26 cellular contexts compared by ENCODE assay signal in the genomic region with DNA sequence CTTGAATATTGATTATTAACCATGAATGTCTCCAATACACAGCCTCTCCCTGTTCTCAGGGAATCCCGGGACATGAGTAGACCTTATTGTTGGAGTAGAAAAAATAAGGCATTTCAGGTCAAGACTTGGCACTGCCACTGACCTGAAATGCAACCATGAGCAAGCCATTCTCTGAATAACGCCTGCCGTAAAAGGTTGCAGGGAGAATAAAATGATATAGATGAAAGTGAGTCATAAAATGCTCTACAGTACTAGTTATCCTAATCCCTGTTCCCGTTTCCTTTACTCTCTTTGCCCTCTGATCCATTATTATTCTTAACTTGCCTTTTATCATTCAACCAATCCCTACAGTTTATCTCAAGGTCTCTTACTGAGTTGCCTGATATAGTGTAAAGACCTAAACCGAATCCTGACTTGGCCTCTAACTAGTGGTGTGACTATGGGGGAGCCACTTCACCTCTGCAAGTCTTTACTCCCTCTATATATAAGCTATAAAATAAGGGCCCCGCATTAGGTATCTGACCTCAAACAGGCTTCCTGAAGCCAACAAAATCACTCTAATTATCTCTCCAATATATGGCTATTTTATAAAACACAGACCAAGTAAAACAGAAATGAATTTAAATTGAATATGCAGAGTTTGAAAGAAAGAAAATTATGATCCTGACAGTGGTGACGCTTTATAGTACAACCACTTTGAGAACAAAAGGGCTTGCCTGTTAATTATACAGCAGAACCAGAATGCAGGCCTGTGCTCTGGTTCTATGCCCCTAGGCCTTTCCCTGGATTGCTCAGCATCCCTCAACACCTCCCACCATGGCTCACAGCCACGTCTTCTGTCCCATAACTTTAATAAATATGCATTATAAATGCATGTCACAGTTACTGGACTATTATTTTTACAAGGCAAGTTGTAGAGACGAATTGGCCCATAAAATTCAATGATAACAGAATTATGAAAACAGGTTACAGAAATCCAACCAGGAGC.
DNase-seq lines count a peak whose midpoint lies in the region; ATAC-seq, FAIRE-seq and TF ChIP-seq lines count a peak whose summit lies in the region.
"Had no signal": no experiment of that assay in that cellular context is flagged by ENCODE, and none has a peak within 500 bp of the region (broad histone marks: within the 10 kb centered on the region; RNA-seq: fewer than 3 reads in every experiment).

No MANE protein-coding gene starts in this region.

- H3K27ac ChIP-seq in A673 (ENCODE audit: low read depth, low read length, poor library complexity, severe bottlenecking), result no peak overlapping the region
- H3K27ac ChIP-seq: HL-60, KMS-11 had no signal

- no peaks in the 10 kb centered on the region for H3K27me3 Mint-ChIP-seq in T-helper 17 cell
- H3K27me3 Mint-ChIP-seq in stimulated activated memory B cell treated with anti-CD40 and anti-IgM and Interleukin-4, amounts not matched to agents 10 μg/mL and 1 μg/mL and 100 μg/mL, for 72 hours, result no peaks in the 10 kb centered on the region
- H3K27me3 Mint-ChIP-seq: activated CD4-positive, alpha-beta T cell treated with anti-CD3 and anti-CD28 coated beads for 36 hours; activated naive CD8-positive, alpha-beta T cell treated with anti-CD3 and anti-CD28 coated beads, Interleukin-2, amount 10 ng/mL, durations not matched to agents 7 days and 5 days; central memory CD8-positive, alpha-beta T cell; naive thymus-derived CD8-positive, alpha-beta T cell had no signal

- H3K9me3 ChIP-seq in BE2C (no peaks in the 10 kb centered on the region), T-helper 17 cell (ENCODE audit: control insufficient read depth, low read length, poor library complexity, severe bottlenecking) (no peaks in the 10 kb centered on the region), A673 (ENCODE audit: low read depth, low read length, poor library complexity, severe bottlenecking) (no peaks in the 10 kb centered on the region)

- ATAC-seq in T-helper 17 cell, result no peak
- no peak for ATAC-seq in stimulated activated memory B cell treated with anti-CD40 and anti-IgM and Interleukin-4, amounts not matched to agents 10 μg/mL and 1 μg/mL and 100 μg/mL, for 72 hours
- ATAC-seq: activated CD4-positive, alpha-beta T cell treated with anti-CD3 and anti-CD28 coated beads for 36 hours; naive thymus-derived CD8-positive, alpha-beta T cell had no signal

- CTCF ChIA-PET in HEK293T (lab: Yijun Ruan, JAX) (no interaction called here), A673 (lab: Charles Lee) (no interaction called here)

- peaks cover 12% of the 10 kb centered on the region for H3K4me1 Mint-ChIP-seq in T-helper 17 cell
- H3K4me1 Mint-ChIP-seq in stimulated activated memory B cell treated with anti-CD40 and anti-IgM and Interleukin-4, amounts not matched to agents 10 μg/mL and 1 μg/mL and 100 μg/mL, for 72 hours, result no peaks in the 10 kb centered on the region
- H3K4me1 Mint-ChIP-seq: activated naive CD8-positive, alpha-beta T cell treated with anti-CD3 and anti-CD28 coated beads, Interleukin-2, amount 10 ng/mL, durations not matched to agents 7 days and 5 days had no signal

- no peak for FAIRE-seq in RCC 7860 (lab: Jason Lieb, UNC)

- BruUV-seq in A673 (replicated peaks; lab: Mats Ljungman, UMichigan), result no TSS peak

- DNase-seq in BE2C, result peak; percentile 50
- DNase-seq in HEK293T (ENCODE audit: extremely low spot score), result no peak
- no peak for DNase-seq in T-helper 17 cell
- DNase-seq in islet precursor cell, result peak; percentile 76
- DNase-seq in A673 (ENCODE audit: low spot score), result no peak
- no peak for DNase-seq in stimulated activated CD4-positive, alpha-beta T cell treated with anti-CD3 and anti-CD28 coated beads, Interleukin-15, amount 100 ng/mL, for 24 hours
- no peak for DNase-seq in RCC 7860 (ENCODE audit: low spot score)
- DNase-seq: activated CD4-positive, alpha-beta T cell treated with anti-CD3 and anti-CD28 coated beads for 36 hours; activated CD8-positive, alpha-beta memory T cell treated with anti-CD3 and anti-CD28 coated beads for 24 hours; activated gamma-delta T cell; activated naive CD8-positive, alpha-beta T cell treated with anti-CD3 and anti-CD28 coated beads, Interleukin-2, amount 10 ng/mL, durations not matched to agents 7 days and 5 days; COR-L47; dermis blood vessel endothelial cell; DMS79; hippocampal formation; midbrain; naive thymus-derived CD8-positive, alpha-beta T cell; NCI-H1694; NCI-H526; RPMI8226; T-helper 2 cell; trophoblast cell had no signal

- no peak overlapping the region for H3K4me3 Mint-ChIP-seq in T-helper 17 cell
- no peak overlapping the region for H3K4me3 Mint-ChIP-seq in stimulated activated memory B cell treated with anti-CD40 and anti-IgM and Interleukin-4, amounts not matched to agents 10 μg/mL and 1 μg/mL and 100 μg/mL, for 72 hours
- H3K4me3 Mint-ChIP-seq: activated CD4-positive, alpha-beta T cell treated with anti-CD3 and anti-CD28 coated beads for 36 hours; activated naive CD8-positive, alpha-beta T cell treated with anti-CD3 and anti-CD28 coated beads, Interleukin-2, amount 10 ng/mL, durations not matched to agents 7 days and 5 days; central memory CD8-positive, alpha-beta T cell; naive thymus-derived CD8-positive, alpha-beta T cell had no signal

- H3K36me3 ChIP-seq in BE2C (no peaks in the 10 kb centered on the region), A673 (ENCODE audit: insufficient read depth, low read length, poor library complexity, severe bottlenecking) (no peaks in the 10 kb centered on the region)

- H3K4me1 ChIP-seq in BE2C, result no peaks in the 10 kb centered on the region; the same call in 1 of the 2 replicates
- peaks cover 6% of the 10 kb centered on the region for H3K4me1 ChIP-seq in A673 (ENCODE audit: insufficient read depth, low read length, poor library complexity, severe bottlenecking)

- POLR2A ChIA-PET in HEK293T (lab: Yijun Ruan, JAX) (no interaction called here), A673 (lab: Charles Lee; ENCODE audit: low non-redundant PET) (no interaction called here)

- no peak overlapping the region for H3K4me3 ChIP-seq in BE2C (ENCODE audit: low read depth, low read length)
- no peak overlapping the region for H3K4me3 ChIP-seq in A673 (ENCODE audit: low read depth, low read length, poor library complexity, severe bottlenecking)

- TF ChIP-seq CTCF in BE2C (IDR thresholded peaks at IDR 0.05; ENCODE audit: low read depth, low read length) (no peak), A673 (conservative IDR thresholded peaks at IDR 0.05; ENCODE audit: low read depth, low read length) (no peak)

- no peaks in the 10 kb centered on the region for H3K9me3 Mint-ChIP-seq in stimulated activated memory B cell treated with anti-CD40 and anti-IgM and Interleukin-4, amounts not matched to agents 10 μg/mL and 1 μg/mL and 100 μg/mL, for 72 hours
- H3K9me3 Mint-ChIP-seq: activated naive CD8-positive, alpha-beta T cell treated with anti-CD3 and anti-CD28 coated beads, Interleukin-2, amount 10 ng/mL, durations not matched to agents 7 days and 5 days; central memory CD8-positive, alpha-beta T cell; naive thymus-derived CD8-positive, alpha-beta T cell had no signal

- H3K36me3 Mint-ChIP-seq in T-helper 17 cell (ENCODE audit: low read depth), result peaks cover 19% of the 10 kb centered on the region
- H3K36me3 Mint-ChIP-seq in stimulated activated memory B cell treated with anti-CD40 and anti-IgM and Interleukin-4, amounts not matched to agents 10 μg/mL and 1 μg/mL and 100 μg/mL, for 72 hours, result peaks cover 49% of the 10 kb centered on the region

- H3K27me3 ChIP-seq in BE2C (no peaks in the 10 kb centered on the region), A673 (replicated peaks; ENCODE audit: insufficient read depth, low read depth, low read length, poor library complexity) (no peaks in the 10 kb centered on the region)

- intact Hi-C loops in A673 (cut with micrococcal nuclease; ENCODE audit: unreplicated experiment), result no loop called here

- peak overlapping the region; percentile 56 for H3K27ac Mint-ChIP-seq in T-helper 17 cell
- H3K27ac Mint-ChIP-seq in stimulated activated memory B cell treated with anti-CD40 and anti-IgM and Interleukin-4, amounts not matched to agents 10 μg/mL and 1 μg/mL and 100 μg/mL, for 72 hours, result no peak overlapping the region
- H3K27ac Mint-ChIP-seq: activated CD4-positive, alpha-beta T cell treated with anti-CD3 and anti-CD28 coated beads for 36 hours; activated naive CD8-positive, alpha-beta T cell treated with anti-CD3 and anti-CD28 coated beads, Interleukin-2, amount 10 ng/mL, durations not matched to agents 7 days and 5 days; naive thymus-derived CD8-positive, alpha-beta T cell had no signal

TF ChIP-seq in HEK293T, 16 proteins besides CTCF, POLR2A, EP300 and RAD21:
- no peak for TF ChIP-seq HDGF (IDR thresholded peaks at IDR 0.05; ENCODE audit: borderline replicate concordance)
- TF ChIP-seq ELF4 (IDR thresholded peaks at IDR 0.05), result no peak
- no peak for TF ChIP-seq ZNF384 (IDR thresholded peaks at IDR 0.05)
- TF ChIP-seq, protein P1, sequence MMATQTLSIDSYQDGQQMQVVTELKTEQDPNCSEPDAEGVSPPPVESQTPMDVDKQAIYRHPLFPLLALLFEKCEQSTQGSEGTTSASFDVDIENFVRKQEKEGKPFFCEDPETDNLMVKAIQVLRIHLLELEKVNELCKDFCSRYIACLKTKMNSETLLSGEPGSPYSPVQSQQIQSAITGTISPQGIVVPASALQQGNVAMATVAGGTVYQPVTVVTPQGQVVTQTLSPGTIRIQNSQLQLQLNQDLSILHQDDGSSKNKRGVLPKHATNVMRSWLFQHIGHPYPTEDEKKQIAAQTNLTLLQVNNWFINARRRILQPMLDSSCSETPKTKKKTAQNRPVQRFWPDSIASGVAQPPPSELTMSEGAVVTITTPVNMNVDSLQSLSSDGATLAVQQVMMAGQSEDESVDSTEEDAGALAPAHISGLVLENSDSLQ (IDR thresholded peaks at IDR 0.05), result 0 out of 2 replicates have a peak, but pooled peaks have one; percentile 29

Comparison
In these comparisons a context has a peak if more than half of its experiments do, and no peak if none do; other contexts are left out.
1. DNase-seq: peak in BE2C (single experiment) and islet precursor cell (single experiment); none in HEK293T (single experiment), T-helper 17 cell (0 of 3), A673 (single experiment), stimulated activated CD4-positive, alpha-beta T cell treated with anti-CD3 and anti-CD28 coated beads, Interleukin-15, amount 100 ng/mL, for 24 hours (single experiment) and RCC 7860 (single experiment).